ENCODE assay signal across 8 cellular contexts in genomic region chr2:241149675-241149924, GRCh38. TPM values are rescaled to one million over a fixed set of nuclear protein-coding genes. Genes with fewer than 3 reads are reported as not detected.
DNase-seq lines count a peak whose midpoint lies in the region; ATAC-seq and TF ChIP-seq lines count a peak whose summit lies in the region.

No MANE protein-coding gene starts in this region.

- TF ChIP-seq CTCF in right lobe of liver (IDR thresholded peaks at IDR 0.05) (no peak), type B pancreatic cell (conservative IDR thresholded peaks at IDR 0.05) (no peak)

- H3K27me3 Mint-ChIP-seq in activated naive CD8-positive, alpha-beta T cell treated with anti-CD3 and anti-CD28 coated beads, Interleukin-2, amount 10 ng/mL, durations not matched to agents 7 days and 5 days = no peaks in the 10 kb centered on the region
- no peaks in the 10 kb centered on the region for H3K27me3 Mint-ChIP-seq in type B pancreatic cell

- 0% methylated on average over 4 of the region's 23 CpGs for WGBS in right lobe of liver (ENCODE audit: insufficient coverage, low coverage, low lambda C conversion rate, missing lambda C conversion rate)

- H3K27me3 ChIP-seq in right lobe of liver = no peaks in the 10 kb centered on the region

- H3K36me3 Mint-ChIP-seq in activated naive CD8-positive, alpha-beta T cell treated with anti-CD3 and anti-CD28 coated beads, Interleukin-2, amount 10 ng/mL, durations not matched to agents 7 days and 5 days = peaks cover 5% of the 10 kb centered on the region
- no peaks in the 10 kb centered on the region for H3K36me3 Mint-ChIP-seq in type B pancreatic cell

- peaks cover 44% of the 10 kb centered on the region for H3K4me1 Mint-ChIP-seq in activated naive CD8-positive, alpha-beta T cell treated with anti-CD3 and anti-CD28 coated beads, Interleukin-2, amount 10 ng/mL, durations not matched to agents 7 days and 5 days
- peaks cover 19% of the 10 kb centered on the region for H3K4me1 Mint-ChIP-seq in type B pancreatic cell (ENCODE audit: unreplicated experiment)

- POLR2A ChIA-PET in activated naive CD8-positive, alpha-beta T cell treated with anti-CD3 and anti-CD28 coated beads, Interleukin-2, amount 10 ng/mL, durations not matched to agents 7 days and 5 days (lab: Charles Lee) = interaction anchor here (0.7 to 3.0 kb wide), 14 partner anchors 9 to 589 kb away, joined by 3 to 29 read pairs (median 4); partner anchors contain the start of genes ING5, MTERF4 and SEPTIN2

- no peaks in the 10 kb centered on the region for H3K9me3 Mint-ChIP-seq in activated naive CD8-positive, alpha-beta T cell treated with anti-CD3 and anti-CD28 coated beads, Interleukin-2, amount 10 ng/mL, durations not matched to agents 7 days and 5 days
- no peaks in the 10 kb centered on the region for H3K9me3 Mint-ChIP-seq in type B pancreatic cell

- no peaks in the 10 kb centered on the region for H3K9me3 ChIP-seq in right lobe of liver

- peaks cover 0 to 14% (median 2%) of the 10 kb centered on the region in 4 donors for H3K4me1 ChIP-seq in right lobe of liver

- no peaks in the 10 kb centered on the region for H3K36me3 ChIP-seq in right lobe of liver

- peak overlapping the region; percentile 60 for H3K27ac Mint-ChIP-seq in activated naive CD8-positive, alpha-beta T cell treated with anti-CD3 and anti-CD28 coated beads, Interleukin-2, amount 10 ng/mL, durations not matched to agents 7 days and 5 days
- peak overlapping the region; percentile 97 for H3K27ac Mint-ChIP-seq in type B pancreatic cell

- no peak overlapping the region for H3K27ac ChIP-seq in right lobe of liver

- intact Hi-C loops in right lobe of liver (cut with DNase I) = no loop called here

- H3K4me3 Mint-ChIP-seq in activated naive CD8-positive, alpha-beta T cell treated with anti-CD3 and anti-CD28 coated beads, Interleukin-2, amount 10 ng/mL, durations not matched to agents 7 days and 5 days = peak overlapping the region; percentile 94
- peak overlapping the region; percentile 96 for H3K4me3 Mint-ChIP-seq in type B pancreatic cell

- DNase-seq in activated naive CD8-positive, alpha-beta T cell treated with anti-CD3 and anti-CD28 coated beads, Interleukin-2, amount 10 ng/mL, durations not matched to agents 7 days and 5 days = no peak
- DNase-seq in right lobe of liver (no peak), type B pancreatic cell (ENCODE audit: extremely low spot score, unreplicated experiment) (no peak), mesenteric fat pad (ENCODE audit: low spot score) (no peak), hepatic stellate cell (ENCODE audit: low spot score) (no peak), NCI-H2171 (lab: John Stamatoyannopoulos, UW) (no peak)

- no peak for TF ChIP-seq POLR2A in right lobe of liver (IDR thresholded peaks at IDR 0.05)

- ATAC-seq in GM18873 (IDR thresholded peaks at IDR 0.05; ENCODE audit: low FRiP score, unreplicated experiment) (peak; percentile 15), HG02981 (IDR thresholded peaks at IDR 0.05; ENCODE audit: unreplicated experiment) (peak; percentile 9), right lobe of liver (peak; percentile 7 to 20 (median 13))
- peak; percentile 5 for ATAC-seq in activated naive CD8-positive, alpha-beta T cell treated with anti-CD3 and anti-CD28 coated beads, Interleukin-2, amount 10 ng/mL, durations not matched to agents 7 days and 5 days (ENCODE audit: low read depth)

- peak overlapping the region; percentile 92 to 99 (median 94) for H3K4me3 ChIP-seq in right lobe of liver

RNA-seq across cellular contexts. Expression of gene PASK, which starts 0.3 kb away (rescaled TPM):
- 100 to 1,000 TPM; 132 to 153 TPM for total RNA-seq in activated naive CD8-positive, alpha-beta T cell treated with anti-CD3 and anti-CD28 coated beads, Interleukin-2, amount 10 ng/mL, durations not matched to agents 7 days and 5 days
- total RNA-seq in right lobe of liver (1 to 10 TPM; 2.0 to 4.2 (median 3.4) TPM), type B pancreatic cell (ENCODE audit: low replicate concordance) (31.8 and 50.9 TPM in 2 replicates), mesenteric fat pad (6.4 TPM)

RNA-seq across cellular contexts. Expression of gene PPP1R7, which starts 0.7 kb away (rescaled TPM):
- 10 to 100 TPM; 78.8 to 84.6 TPM for total RNA-seq in activated naive CD8-positive, alpha-beta T cell treated with anti-CD3 and anti-CD28 coated beads, Interleukin-2, amount 10 ng/mL, durations not matched to agents 7 days and 5 days
- total RNA-seq in right lobe of liver = 10 to 100 TPM; 27.8 to 35.7 (median 29.5) TPM
- 50.7 and 52.4 TPM in 2 replicates for total RNA-seq in type B pancreatic cell (ENCODE audit: low replicate concordance)
- total RNA-seq in mesenteric fat pad = 48.9 TPM

RNA-seq across cellular contexts. Expression of gene ANO7, which starts 38.9 kb away (rescaled TPM):
- 1 to 10 TPM in 1 of 2 experiments, under 1 TPM in 1; 0.97 to 1.4 TPM for total RNA-seq in activated naive CD8-positive, alpha-beta T cell treated with anti-CD3 and anti-CD28 coated beads, Interleukin-2, amount 10 ng/mL, durations not matched to agents 7 days and 5 days
- total RNA-seq in right lobe of liver (1 to 10 TPM in 3 of 6 experiments, under 1 TPM in 3; 0.61 to 2.4 (median 0.97) TPM), type B pancreatic cell (ENCODE audit: low replicate concordance) (1.7 and 3.3 TPM in 2 replicates), mesenteric fat pad (1.7 TPM)

RNA-seq across cellular contexts. Expression of gene MTERF4, which starts 47.5 kb away (rescaled TPM):
- 10 to 100 TPM; 88.1 to 88.9 TPM for total RNA-seq in activated naive CD8-positive, alpha-beta T cell treated with anti-CD3 and anti-CD28 coated beads, Interleukin-2, amount 10 ng/mL, durations not matched to agents 7 days and 5 days
- total RNA-seq in right lobe of liver = 10 to 100 TPM; 12.1 to 26.3 (median 17.0) TPM
- total RNA-seq in type B pancreatic cell (ENCODE audit: low replicate concordance) = 38.9 and 46.3 TPM in 2 replicates
- total RNA-seq in mesenteric fat pad = 23.6 TPM
